In the genomic region with DNA sequence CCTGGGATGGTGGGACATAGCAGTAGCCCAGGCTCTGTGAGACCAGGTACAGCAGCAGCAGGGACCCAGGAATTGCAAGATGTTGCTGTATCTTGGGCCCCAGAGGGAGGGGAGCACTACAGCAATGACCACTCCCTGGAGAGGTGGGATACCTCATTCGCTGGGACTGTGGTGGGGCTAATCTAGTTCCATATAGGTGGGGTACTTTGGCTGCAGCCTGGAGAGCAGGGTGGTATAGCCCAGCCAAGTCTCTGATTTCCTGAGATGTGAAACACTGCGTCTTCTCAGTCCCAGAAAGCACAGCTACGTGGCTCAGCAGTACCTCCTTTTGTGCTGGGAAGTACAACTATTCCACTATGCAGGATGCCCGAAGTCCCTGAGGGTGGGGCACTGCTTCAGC, we compare ENCODE assay signal across 8 cellular contexts.
"Had no signal": no experiment of that assay in that cellular context is flagged by ENCODE, and none has a peak within 500 bp of the region (broad histone marks: within the 10 kb centered on the region; RNA-seq: fewer than 3 reads in every experiment).

No MANE protein-coding gene starts in this region.

- H3K4me2 ChIP-seq: GM23338 had no signal

- H3K4me3 Mint-ChIP-seq: GM23338, HFFc6 had no signal

- H3K27ac Mint-ChIP-seq: GM23338, HFFc6 had no signal

- ATAC-seq: GM23338, HCT116, K562 had no signal

- H3K36me3 ChIP-seq: HAP-1 had no signal

- DNase-seq: H7, HFFc6, IMR-90, KG1 had no signal

- H3K4me3 ChIP-seq: GM23338, HAP-1, K562 had no signal

- FAIRE-seq: K562 had no signal

- H3K4me1 Mint-ChIP-seq: GM23338 had no signal

- H3K9me3 ChIP-seq: HAP-1 had no signal
